Comparison of ENCODE assay signal across 1 cellular context in the genomic region with DNA sequence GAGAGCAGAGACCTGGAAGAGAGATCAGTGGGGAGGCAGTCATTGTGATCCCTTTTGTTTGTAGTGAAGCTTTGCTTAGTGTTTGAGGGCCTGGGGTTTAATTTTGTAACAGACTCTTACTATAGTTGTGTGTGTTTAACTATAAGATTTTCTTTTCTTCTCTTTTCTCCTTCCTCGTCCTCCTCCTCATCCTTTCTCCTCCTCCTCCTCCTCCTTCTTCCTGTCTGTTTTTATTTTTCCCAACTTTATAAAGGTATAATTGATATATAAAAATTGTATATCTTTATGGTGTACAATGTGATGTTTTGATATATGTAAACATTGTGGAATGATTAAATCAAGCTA.
TF ChIP-seq lines count a peak whose summit lies in the region.

No MANE protein-coding gene starts in this region.

TF ChIP-seq in A549, 52 proteins besides CTCF, POLR2A, EP300 and RAD21 (continued from another document):
- no peak for TF ChIP-seq USF2 (IDR thresholded peaks at IDR 0.05)
- TF ChIP-seq CEBPB (IDR thresholded peaks at IDR 0.05) = no peak
- TF ChIP-seq RCOR1 (IDR thresholded peaks at IDR 0.05; ENCODE audit: low read depth, low read length) = no peak
- no peak for TF ChIP-seq BHLHE40 (IDR thresholded peaks at IDR 0.05; ENCODE audit: low read depth, low read length)
TF ChIP-seq in A549: peak in this region for 0.
